ENCODE assay signal across 8 cellular contexts in the genomic region with DNA sequence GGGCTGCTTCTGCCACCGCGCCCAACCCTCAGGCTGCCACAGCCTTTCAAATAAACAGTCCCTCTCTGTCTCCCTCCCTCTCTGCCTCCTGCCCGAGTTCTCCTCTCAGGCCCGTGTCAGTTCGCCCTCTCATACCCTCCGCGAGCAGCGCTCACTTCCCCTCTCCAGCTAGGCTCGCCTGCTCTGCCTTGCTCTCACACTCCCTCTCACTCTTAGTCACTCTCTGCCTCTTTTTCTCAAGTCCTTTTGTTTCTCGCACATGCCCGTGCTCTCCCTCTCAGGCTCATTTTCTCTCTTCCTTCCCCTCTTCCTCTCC. TPM values are rescaled to one million over a fixed set of nuclear protein-coding genes. Genes with fewer than 3 reads are reported as not detected.
A peak's percentile ranks its signal among the peaks of the same experiment; 100 is the strongest.
DNase-seq lines count a peak whose midpoint lies in the region; ATAC-seq and TF ChIP-seq lines count a peak whose summit lies in the region.

No MANE protein-coding gene starts in this region.

- POLR2A ChIA-PET in RWPE1 (lab: Yijun Ruan, JAX; ENCODE audit: low non-redundant PET), result no interaction called here

- TF ChIP-seq CTCF in GM10266 (IDR thresholded peaks at IDR 0.05; ENCODE audit: control insufficient read depth, insufficient read depth, low read depth, missing control alignments) (no peak), RWPE1 (conservative IDR thresholded peaks at IDR 0.05; ENCODE audit: low read depth) (no peak)

- H3K27ac ChIP-seq in RWPE1, result peak overlapping the region; percentile 92

- ATAC-seq in HG02884 (IDR thresholded peaks at IDR 0.05; ENCODE audit: unreplicated experiment) (peak; percentile 40), left lobe of liver (no peak), HG03457 (IDR thresholded peaks at IDR 0.05; ENCODE audit: unreplicated experiment) (no peak)

- CTCF ChIA-PET in RWPE1 (lab: Yijun Ruan, JAX), result interaction anchor here (2.0 kb wide), 1 partner anchor 390 kb away, joined by 8 read pairs; no protein-coding TSS in a partner anchor

- DNase-seq in GM10266 (ENCODE audit: extremely low spot score), result peak; percentile 35
- DNase-seq in RWPE1 (ENCODE audit: low spot score), result no peak
- DNase-seq in cerebellar cortex (ENCODE audit: low spot score), result peak; percentile 12
- peak; percentile 36 for DNase-seq in left lobe of liver (ENCODE audit: low spot score)
- peak; percentile 46 for DNase-seq in stimulated activated CD8-positive, alpha-beta memory T cell treated with anti-CD3 and anti-CD28 coated beads, Interleukin-4, amount 100 ng/mL, for 48 hours
- DNase-seq in iPS-NIHi11 (ENCODE audit: low spot score), result no peak

RNA-seq across cellular contexts. Expression of a gene that starts 3.2 kb away (rescaled TPM):
- total RNA-seq in left lobe of liver, result 10.8 TPM

Comparison
In these comparisons a context has a peak if more than half of its experiments do, and no peak if none do; other contexts are left out.
1. DNase-seq: peak in GM10266 (single experiment), cerebellar cortex (single experiment), left lobe of liver (single experiment) and stimulated activated CD8-positive, alpha-beta memory T cell treated with anti-CD3 and anti-CD28 coated beads, Interleukin-4, amount 100 ng/mL, for 48 hours (single experiment); none in RWPE1 (single experiment) and iPS-NIHi11 (single experiment).